Comparison of ENCODE assay signal across 8 cellular contexts in the genomic region with DNA sequence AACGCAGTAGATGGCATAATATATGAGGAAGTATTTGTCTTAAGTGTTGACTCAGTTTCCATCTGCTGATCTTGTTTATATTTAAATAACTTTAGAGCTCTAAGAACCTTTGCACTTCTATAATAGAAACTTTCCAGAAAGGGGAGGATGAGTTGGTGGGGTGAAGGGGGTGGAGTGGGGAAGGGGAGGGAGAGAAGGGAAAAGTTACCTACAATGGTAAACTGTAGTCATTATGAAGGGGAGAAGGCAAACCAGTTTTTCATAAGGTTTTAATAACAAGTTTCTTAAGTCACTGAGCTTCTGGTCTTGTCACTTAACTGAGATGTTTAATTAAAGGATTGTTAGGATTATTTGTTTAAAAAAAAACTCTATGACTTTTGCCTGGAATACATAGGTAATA. TPM values are rescaled to one million over a fixed set of nuclear protein-coding genes. Genes with fewer than 3 reads are reported as not detected.
DNase-seq lines count a peak whose midpoint lies in the region; ATAC-seq, FAIRE-seq and TF ChIP-seq lines count a peak whose summit lies in the region.

No MANE protein-coding gene starts in this region.

- in situ Hi-C loops in HepG2 (cut with HindIII; ENCODE audit: extremely low pct_ligation_motif_present, low pct_unique_long_range_greater_than_20kb) = no loop called here

- peak overlapping the region; percentile 79 for H3K4me3 Mint-ChIP-seq in activated T-cell treated with anti-CD3 and anti-CD28 coated beads, Interleukin-2, amount 50 U/mL, for 4 hours
- H3K4me3 Mint-ChIP-seq in activated naive CD8-positive, alpha-beta T cell = peak overlapping the region; percentile 83

- no peaks in the 10 kb centered on the region for H3K36me3 ChIP-seq in HepG2 (replicated peaks in 1 of 2; ENCODE audit: control insufficient read depth in 1 of 2, insufficient read depth in 2 of 2, low read length in 2 of 2)
- H3K36me3 ChIP-seq in upper lobe of left lung = peaks cover 0 to under 1% (median 0%) of the 10 kb centered on the region in 4 donors

- no peaks in the 10 kb centered on the region for H3K9me3 Mint-ChIP-seq in activated T-cell treated with anti-CD3 and anti-CD28 coated beads, Interleukin-2, amount 50 U/mL, for 4 hours
- H3K9me3 Mint-ChIP-seq in activated naive CD8-positive, alpha-beta T cell (ENCODE audit: low read depth) = no peaks in the 10 kb centered on the region

- no peaks in the 10 kb centered on the region for H3K27me3 ChIP-seq in HepG2 (ENCODE audit: control insufficient read depth in 1 of 2, insufficient read depth in 2 of 2, low read length in 2 of 2)
- H3K27me3 ChIP-seq in upper lobe of left lung = no peaks in the 10 kb centered on the region

- peaks cover 16% of the 10 kb centered on the region for H3K4me1 ChIP-seq in HepG2 (ENCODE audit: insufficient read depth, low read length)
- peaks cover 9 to 25% (median 22%) of the 10 kb centered on the region in 4 donors for H3K4me1 ChIP-seq in upper lobe of left lung

- H3K27ac Mint-ChIP-seq in activated naive CD8-positive, alpha-beta T cell = peak overlapping the region; percentile 84

- TF ChIP-seq CTCF in HepG2 (CRISPR knock-in tag; IDR thresholded peaks at IDR 0.05) (no peak), upper lobe of left lung (IDR thresholded peaks at IDR 0.05) (no peak), GM20000 (IDR thresholded peaks at IDR 0.05; ENCODE audit: extremely low read depth, missing control alignments) (no peak)

- H3K36me3 Mint-ChIP-seq in activated T-cell treated with anti-CD3 and anti-CD28 coated beads, Interleukin-2, amount 50 U/mL, for 4 hours (ENCODE audit: insufficient read depth) = no peaks in the 10 kb centered on the region
- no peaks in the 10 kb centered on the region for H3K36me3 Mint-ChIP-seq in activated naive CD8-positive, alpha-beta T cell

- POLR2A ChIA-PET in HepG2 (lab: Yijun Ruan, JAX) = interaction anchor here (1.4 to 1.6 kb wide), 2 partner anchors 12 to 66 kb away, joined by 4 to 11 read pairs; a partner anchor contains a TSS

- no peak for DNase-seq in activated T-cell treated with anti-CD3 and anti-CD28 coated beads, Interleukin-2, amount 50 U/mL, for 4 hours
- no peak for DNase-seq in activated T-cell treated with anti-CD3 and anti-CD28 coated beads, Interleukin-2, amount 50 U/mL, for 1 hour
- DNase-seq in HepG2 (ENCODE audit: low spot score) (no peak), upper lobe of left lung (no peak), GM20000 (ENCODE audit: low spot score) (no peak)

- H4K20me1 ChIP-seq in HepG2 (ENCODE audit: insufficient read depth, low read length) = no peaks in the 10 kb centered on the region

- H2AFZ ChIP-seq in HepG2 (ENCODE audit: low read length) = peak overlapping the region; percentile 60

- no peak for TF ChIP-seq POLR2A in HepG2 (IDR thresholded peaks at IDR 0.05; ENCODE audit: insufficient read depth in 1 of 2, low read depth in 2 of 2, low read length in 2 of 2)
- TF ChIP-seq POLR2A in upper lobe of left lung (IDR thresholded peaks at IDR 0.05) = no peak

- CTCF ChIA-PET in HepG2 (lab: Yijun Ruan, JAX; ENCODE audit: low intra/inter-chr PET ratio, low total read pairs) = no interaction called here

- TF ChIP-seq EP300 in HepG2 (IDR thresholded peaks at IDR 0.05; ENCODE audit: low read depth in 2 of 2, low read length in 2 of 2) (no peak), HepG2 (CRISPR knock-in tag; IDR thresholded peaks at IDR 0.05; ENCODE audit: borderline replicate concordance) (no peak), upper lobe of left lung (IDR thresholded peaks at IDR 0.05) (no peak)

- BruUV-seq in HepG2 (replicated peaks; lab: Mats Ljungman, UMichigan) = no TSS peak

- H3K4me2 ChIP-seq in HepG2 (ENCODE audit: low read depth, low read length) = peak overlapping the region; percentile 55

- H3K9ac ChIP-seq in HepG2 (ENCODE audit: insufficient read depth, low read depth, low read length) = no peak overlapping the region

- peaks cover 28% of the 10 kb centered on the region for H3K4me1 Mint-ChIP-seq in activated T-cell treated with anti-CD3 and anti-CD28 coated beads, Interleukin-2, amount 50 U/mL, for 4 hours (ENCODE audit: low read depth)
- peaks cover 30% of the 10 kb centered on the region for H3K4me1 Mint-ChIP-seq in activated naive CD8-positive, alpha-beta T cell (ENCODE audit: low read depth)

- H3K9me3 ChIP-seq in HepG2 (ENCODE audit: low read length) (no peaks in the 10 kb centered on the region), upper lobe of left lung (no peaks in the 10 kb centered on the region)

- FAIRE-seq in HepG2 (lab: Jason Lieb, UNC) = no peak

- intact Hi-C loops in HepG2 (cut with micrococcal nuclease; ENCODE audit: unreplicated experiment) = no loop called here

- no peak for TF ChIP-seq RAD21 in HepG2 (CRISPR knock-in tag; IDR thresholded peaks at IDR 0.05)

- H3K27ac ChIP-seq in HepG2 (ENCODE audit: extremely low read length, insufficient read depth, low read length) (no peak overlapping the region), upper lobe of left lung (peak overlapping the region; percentile 76 to 86 (median 84))

- H3K27me3 Mint-ChIP-seq in activated T-cell treated with anti-CD3 and anti-CD28 coated beads, Interleukin-2, amount 50 U/mL, for 4 hours (ENCODE audit: low read depth) = no peaks in the 10 kb centered on the region
- no peaks in the 10 kb centered on the region for H3K27me3 Mint-ChIP-seq in activated naive CD8-positive, alpha-beta T cell

- H3K4me3 ChIP-seq in HepG2 (replicated peaks in 1 of 3; ENCODE audit: insufficient read depth in 1 of 3, low read depth in 2 of 3, low read length in 3 of 3) = peak overlapping the region; percentile 26 to 48 (median 38); a peak in 5 of 6 replicates
- H3K4me3 ChIP-seq in upper lobe of left lung = peak overlapping the region in 3 of 4 donors; percentile 29 to 49 (median 48)

- peak; percentile 34 to 46 for ATAC-seq in activated T-cell treated with anti-CD3 and anti-CD28 coated beads, Interleukin-2, amount 50 U/mL, for 4 hours
- ATAC-seq in HepG2 = no peak
- peak in 1 of 2 donors; percentile 63 for ATAC-seq in upper lobe of left lung (ENCODE audit: low FRiP score in 2 of 2)
- no peak for ATAC-seq in HG03439 (IDR thresholded peaks at IDR 0.05; ENCODE audit: unreplicated experiment)
- no peak for ATAC-seq in GM18868 (IDR thresholded peaks at IDR 0.05; ENCODE audit: unreplicated experiment)

- WGBS in HepG2 (ENCODE audit: low lambda C conversion rate) = 3% methylated on average over 1 of the region's 1 CpG
- WGBS in upper lobe of left lung, 2 donors = 3 to 7% methylated on average over 1 of the region's 1 CpG

- H3K79me2 ChIP-seq in HepG2 (ENCODE audit: insufficient read depth, low read length) = no peaks in the 10 kb centered on the region

RNA-seq across cellular contexts. Expression of a gene that starts 0.3 kb away (rescaled TPM):
- total RNA-seq in activated T-cell treated with anti-CD3 and anti-CD28 coated beads, Interleukin-2, amount 50 U/mL, for 4 hours = 1 to 10 TPM; 2.6 to 4.0 (median 3.6) TPM
- 1.3 and 1.5 TPM in 2 replicates for total RNA-seq in HepG2 (2016; rRNA removed; fragmentation: Illumina TruSeq; extraction: Trizol)
- 0.71 TPM in 1 of 2 replicates, not detected in the other for total RNA-seq in HepG2 (2016; cell fraction: cytosol; rRNA removed; fragmentation: Illumina TruSeq; extraction: Trizol; ENCODE audit: low read depth)
- 1.1 and 1.5 TPM in 2 replicates for total RNA-seq in HepG2 (2016; cell fraction: insoluble cytoplasmic fraction; rRNA removed; fragmentation: Illumina TruSeq; extraction: Trizol)
- total RNA-seq in HepG2 (2016; cell fraction: membrane; rRNA removed; fragmentation: Illumina TruSeq; extraction: Trizol) = 0.37 and 1.0 TPM in 2 replicates
- total RNA-seq in HepG2 (2016; cell fraction: nucleus; rRNA removed; fragmentation: Illumina TruSeq; extraction: Trizol) = 2.9 and 4.0 TPM in 2 replicates
- 0.61 and 0.89 TPM in 2 replicates for polyA plus RNA-seq in HepG2 (2011; rRNA removed)
- 0.31 and 0.38 TPM in 2 replicates for polyA plus RNA-seq in HepG2 (2011; cell fraction: cytosol; rRNA removed)
- 1.4 and 1.9 TPM in 2 replicates for polyA plus RNA-seq in HepG2 (2011; cell fraction: nucleus; rRNA removed)
- polyA plus RNA-seq in HepG2 (2012) = 0.63 and 0.75 TPM in 2 replicates
- polyA plus RNA-seq in HepG2 (2016; cell fraction: cytosol; fragmentation: Illumina TruSeq; extraction: Trizol; ENCODE audit: low read depth) = 0.11 and 0.27 TPM in 2 replicates
- 1.4 and 1.7 TPM in 2 replicates for polyA plus RNA-seq in HepG2 (2016; cell fraction: insoluble cytoplasmic fraction; fragmentation: Illumina TruSeq; extraction: Trizol; ENCODE audit: low read depth)
- 0.23 and 0.29 TPM in 2 replicates for polyA plus RNA-seq in HepG2 (2016; cell fraction: membrane; fragmentation: Illumina TruSeq; extraction: Trizol; ENCODE audit: low read depth)
- 2.0 and 2.4 TPM in 2 replicates for polyA plus RNA-seq in HepG2 (2016; cell fraction: nucleus; fragmentation: Illumina TruSeq; extraction: Trizol; ENCODE audit: insufficient read depth, low read depth)
- 0.46 and 5.3 TPM in 2 replicates for polyA minus RNA-seq in HepG2 (2011; rRNA and poly(A)+ RNA removed; ENCODE audit: low replicate concordance)
- polyA minus RNA-seq in HepG2 (2011; cell fraction: cytosol; rRNA and poly(A)+ RNA removed) = 0.49 TPM in 1 of 2 replicates, not detected in the other
- polyA minus RNA-seq in HepG2 (2011; cell fraction: nucleus; rRNA and poly(A)+ RNA removed) = 7.2 and 8.0 TPM in 2 replicates
- 10 to 100 TPM; 22.7 to 68.0 (median 35.6) TPM for total RNA-seq in upper lobe of left lung

RNA-seq across cellular contexts. Expression of a gene that starts 11.8 kb away (rescaled TPM):
- total RNA-seq in activated T-cell treated with anti-CD3 and anti-CD28 coated beads, Interleukin-2, amount 50 U/mL, for 4 hours = 10 to 100 TPM; 13.4 to 29.9 (median 21.1) TPM
- 8.5 and 13.7 TPM in 2 replicates for total RNA-seq in HepG2 (2016; rRNA removed; fragmentation: Illumina TruSeq; extraction: Trizol)
- total RNA-seq in HepG2 (2016; cell fraction: cytosol; rRNA removed; fragmentation: Illumina TruSeq; extraction: Trizol; ENCODE audit: low read depth) = 1.8 and 2.6 TPM in 2 replicates
- total RNA-seq in HepG2 (2016; cell fraction: insoluble cytoplasmic fraction; rRNA removed; fragmentation: Illumina TruSeq; extraction: Trizol) = 9.1 and 14.5 TPM in 2 replicates
- 7.0 and 9.0 TPM in 2 replicates for total RNA-seq in HepG2 (2016; cell fraction: membrane; rRNA removed; fragmentation: Illumina TruSeq; extraction: Trizol)
- 5.7 and 5.9 TPM in 2 replicates for total RNA-seq in HepG2 (2016; cell fraction: nucleus; rRNA removed; fragmentation: Illumina TruSeq; extraction: Trizol)
- 2.6 and 2.9 TPM in 2 replicates for polyA plus RNA-seq in HepG2 (2011; rRNA removed)
- polyA plus RNA-seq in HepG2 (2011; cell fraction: cytosol; rRNA removed) = 1.5 and 1.7 TPM in 2 replicates
- 0.35 and 0.57 TPM in 2 replicates for polyA plus RNA-seq in HepG2 (2011; cell fraction: nucleus; rRNA removed)
- polyA plus RNA-seq in HepG2 (2012) = 3.3 and 6.0 TPM in 2 replicates
- polyA plus RNA-seq in HepG2 (2016; cell fraction: cytosol; fragmentation: Illumina TruSeq; extraction: Trizol; ENCODE audit: low read depth) = 1.5 and 1.7 TPM in 2 replicates
- polyA plus RNA-seq in HepG2 (2016; cell fraction: insoluble cytoplasmic fraction; fragmentation: Illumina TruSeq; extraction: Trizol; ENCODE audit: low read depth) = 11.1 and 15.7 TPM in 2 replicates
- 2.8 and 3.1 TPM in 2 replicates for polyA plus RNA-seq in HepG2 (2016; cell fraction: membrane; fragmentation: Illumina TruSeq; extraction: Trizol; ENCODE audit: low read depth)
- 4.0 and 7.8 TPM in 2 replicates for polyA plus RNA-seq in HepG2 (2016; cell fraction: nucleus; fragmentation: Illumina TruSeq; extraction: Trizol; ENCODE audit: insufficient read depth, low read depth)
- 2.2 and 3.3 TPM in 2 replicates for polyA minus RNA-seq in HepG2 (2011; rRNA and poly(A)+ RNA removed; ENCODE audit: low replicate concordance)
- polyA minus RNA-seq in HepG2 (2011; cell fraction: cytosol; rRNA and poly(A)+ RNA removed) = 2.3 and 2.6 TPM in 2 replicates
- polyA minus RNA-seq in HepG2 (2011; cell fraction: nucleus; rRNA and poly(A)+ RNA removed) = 2.1 and 4.0 TPM in 2 replicates
- 10 to 100 TPM in 1 of 6 donors, 1 to 10 TPM in 5; 1.3 to 14.5 (median 7.6) TPM for total RNA-seq in upper lobe of left lung

Comparison
In these comparisons a context has a peak if more than half of its experiments do, and no peak if none do; other contexts are left out.
1. ATAC-seq: peak in activated T-cell treated with anti-CD3 and anti-CD28 coated beads, Interleukin-2, amount 50 U/mL, for 4 hours (2 of 2); none in HepG2 (single experiment), HG03439 (single experiment) and GM18868 (single experiment).
2. RNA of a gene that starts 0.3 kb away (total RNA-seq): 22.7 to 68.0 TPM in upper lobe of left lung; 2.6 to 4.0 TPM in activated T-cell treated with anti-CD3 and anti-CD28 coated beads, Interleukin-2, amount 50 U/mL, for 4 hours and 0.37 to 4.0 TPM in HepG2; every median in the first group is over 4 times any median in the second.